9 cellular contexts compared by ENCODE assay signal in the genomic region with DNA sequence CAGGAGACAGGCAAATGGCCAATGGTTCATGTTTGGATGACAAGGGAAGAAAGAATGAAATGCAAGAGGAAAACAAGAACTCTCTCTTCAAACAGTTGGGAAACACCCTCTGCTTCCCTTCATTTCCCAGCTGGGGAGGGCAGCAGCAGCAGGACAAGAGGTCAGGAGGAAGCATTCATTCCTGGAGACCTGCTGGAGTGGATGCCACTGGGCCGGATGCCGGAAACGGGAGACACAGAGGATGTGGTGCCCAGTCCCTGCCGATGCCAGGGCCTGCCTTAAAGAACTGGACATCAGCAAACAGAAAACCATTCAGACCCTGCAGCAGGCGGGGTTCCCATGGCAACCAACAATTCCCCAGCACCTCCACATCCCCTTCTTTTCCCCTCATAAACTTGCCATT.
DNase-seq lines count a peak whose midpoint lies in the region; TF ChIP-seq lines count a peak whose summit lies in the region.
"Had no signal": no experiment of that assay in that cellular context is flagged by ENCODE, and none has a peak within 500 bp of the region (broad histone marks: within the 10 kb centered on the region; RNA-seq: fewer than 3 reads in every experiment).

No MANE protein-coding gene starts in this region.

- H3K27ac ChIP-seq in sigmoid colon, result peak overlapping the region in 3 of 4 donors; percentile 3 to 60 (median 18)

- H3K4me1 ChIP-seq in sigmoid colon, result no peaks in the 10 kb centered on the region

- DNase-seq in Ammon's horn (ENCODE audit: low spot score), result peak; percentile 78
- no peak for DNase-seq in chondrocyte (ENCODE audit: low spot score)
- DNase-seq in hypothalamus (lab: John Stamatoyannopoulos, UW), result peak in 41 of 51 donors; percentile 10 to 87 (median 47)
- DNase-seq in sigmoid colon, result peak; percentile 82
- DNase-seq in OCI-M1 (lab: John Stamatoyannopoulos, UW), result no peak
- no peak for DNase-seq in activated T-helper 2 cell treated with anti-CD3 and anti-CD28 coated beads, Interferon-gamma antibody, Interleukin-2, Interleukin-4, amounts not matched to agents 10 μg/mL and 5 μg/mL and 100 μg/mL, durations not matched to agents 14 hours and 24 hours and 36 hours (ENCODE audit: low spot score)
- no peak for DNase-seq in superior temporal gyrus (ENCODE audit: extremely low spot score)
- no peak for DNase-seq in T-helper 2 cell
- DNase-seq: activated CD4-positive, CD25-positive, alpha-beta regulatory T cell treated with anti-CD3 and anti-CD28 coated beads, Interleukin-2, amount 50 U/mL, for 72 hours had no signal

- intact Hi-C loops in sigmoid colon (cut with DNase I), result no loop called here
- intact Hi-C loops in activated T-helper 2 cell treated with anti-CD3 and anti-CD28 coated beads, Interferon-gamma antibody, Interleukin-2, Interleukin-4, amounts not matched to agents 10 μg/mL and 5 μg/mL and 100 μg/mL, durations not matched to agents 14 hours and 24 hours and 36 hours (cut with micrococcal nuclease), result no loop called here

- H3K36me3 ChIP-seq in sigmoid colon, result no peaks in the 10 kb centered on the region

- no peaks in the 10 kb centered on the region for H3K27me3 Mint-ChIP-seq in chondrocyte (ENCODE audit: low read depth)
- peaks cover 7% of the 10 kb centered on the region for H3K27me3 Mint-ChIP-seq in activated T-helper 2 cell treated with anti-CD3 and anti-CD28 coated beads, Interferon-gamma antibody, Interleukin-2, Interleukin-4, amounts not matched to agents 10 μg/mL and 5 μg/mL and 100 μg/mL, durations not matched to agents 14 hours and 24 hours and 36 hours (ENCODE audit: low read depth)

- no peaks in the 10 kb centered on the region for H3K4me1 Mint-ChIP-seq in chondrocyte (ENCODE audit: low read depth)
- no peaks in the 10 kb centered on the region for H3K4me1 Mint-ChIP-seq in activated T-helper 2 cell treated with anti-CD3 and anti-CD28 coated beads, Interferon-gamma antibody, Interleukin-2, Interleukin-4, amounts not matched to agents 10 μg/mL and 5 μg/mL and 100 μg/mL, durations not matched to agents 14 hours and 24 hours and 36 hours (ENCODE audit: low read depth)

- no peak overlapping the region for H3K4me3 Mint-ChIP-seq in chondrocyte (ENCODE audit: unreplicated experiment)
- no peak overlapping the region for H3K4me3 Mint-ChIP-seq in activated T-helper 2 cell treated with anti-CD3 and anti-CD28 coated beads, Interferon-gamma antibody, Interleukin-2, Interleukin-4, amounts not matched to agents 10 μg/mL and 5 μg/mL and 100 μg/mL, durations not matched to agents 14 hours and 24 hours and 36 hours (ENCODE audit: low read depth)

- H3K4me3 ChIP-seq in sigmoid colon, result no peak overlapping the region

- 77 to 91% methylated on average over 5 of the region's 5 CpGs for WGBS in sigmoid colon, 2 donors

- H3K27me3 ChIP-seq in sigmoid colon, result no peaks in the 10 kb centered on the region

- peaks cover 3% of the 10 kb centered on the region for H3K36me3 Mint-ChIP-seq in chondrocyte (ENCODE audit: low read depth)
- H3K36me3 Mint-ChIP-seq in activated T-helper 2 cell treated with anti-CD3 and anti-CD28 coated beads, Interferon-gamma antibody, Interleukin-2, Interleukin-4, amounts not matched to agents 10 μg/mL and 5 μg/mL and 100 μg/mL, durations not matched to agents 14 hours and 24 hours and 36 hours (ENCODE audit: low read depth), result no peaks in the 10 kb centered on the region

- TF ChIP-seq EP300 in sigmoid colon (IDR thresholded peaks at IDR 0.05), result no peak

- TF ChIP-seq CTCF in chondrocyte (IDR thresholded peaks at IDR 0.05) (no peak), sigmoid colon (IDR thresholded peaks at IDR 0.05) (no peak)

- peaks cover 0 to 4% (median 2%) of the 10 kb centered on the region in 4 donors for H3K9me3 ChIP-seq in sigmoid colon

- peaks cover 10% of the 10 kb centered on the region for H3K9me3 Mint-ChIP-seq in chondrocyte (ENCODE audit: low read depth)
- peaks cover 12% of the 10 kb centered on the region for H3K9me3 Mint-ChIP-seq in activated T-helper 2 cell treated with anti-CD3 and anti-CD28 coated beads, Interferon-gamma antibody, Interleukin-2, Interleukin-4, amounts not matched to agents 10 μg/mL and 5 μg/mL and 100 μg/mL, durations not matched to agents 14 hours and 24 hours and 36 hours

- H3K27ac Mint-ChIP-seq in chondrocyte (ENCODE audit: unreplicated experiment), result peak overlapping the region; percentile 37
- no peak overlapping the region for H3K27ac Mint-ChIP-seq in activated T-helper 2 cell treated with anti-CD3 and anti-CD28 coated beads, Interferon-gamma antibody, Interleukin-2, Interleukin-4, amounts not matched to agents 10 μg/mL and 5 μg/mL and 100 μg/mL, durations not matched to agents 14 hours and 24 hours and 36 hours

- no peak for TF ChIP-seq POLR2A in sigmoid colon (IDR thresholded peaks at IDR 0.05)

Comparison
In these comparisons a context has a peak if more than half of its experiments do, and no peak if none do; other contexts are left out.
1. DNase-seq: peak in Ammon's horn (single experiment), hypothalamus (41 of 51) and sigmoid colon (single experiment); none in chondrocyte (single experiment), OCI-M1 (single experiment), activated T-helper 2 cell treated with anti-CD3 and anti-CD28 coated beads, Interferon-gamma antibody, Interleukin-2, Interleukin-4, amounts not matched to agents 10 μg/mL and 5 μg/mL and 100 μg/mL, durations not matched to agents 14 hours and 24 hours and 36 hours (single experiment), superior temporal gyrus (single experiment) and T-helper 2 cell (0 of 5).